Comparison of ENCODE assay signal across 1 cellular context in genomic region chr17:42554250-42555121, GRCh38.
A peak's percentile ranks its signal among the peaks of the same experiment; 100 is the strongest.
TF ChIP-seq lines count a peak whose summit lies in the region.

No MANE protein-coding gene starts in this region.

TF ChIP-seq in HEK293, 187 proteins besides CTCF, POLR2A, EP300 and RAD21 (continued from another document and continues in another):
- TF ChIP-seq PBX3 (CRISPR knock-in tag; IDR thresholded peaks at IDR 0.05) (peak; percentile 96), ZNF280D (tag by site-specific recombination; IDR thresholded peaks at IDR 0.05) (no peak), ZNF670 (tag by site-specific recombination; IDR thresholded peaks at IDR 0.05; ENCODE audit: low read depth) (no peak), SP3 (tag by site-specific recombination; IDR thresholded peaks at IDR 0.05) (peak; percentile 72), ZNF341 (tag by site-specific recombination; IDR thresholded peaks at IDR 0.05; ENCODE audit: low read depth) (peak; percentile 81), TRIM28 (IDR thresholded peaks at IDR 0.05; ENCODE audit: borderline replicate concordance, low read length) (no peak), HOXC10 (CRISPR knock-in tag; IDR thresholded peaks at IDR 0.05) (no peak), ZSCAN4 (tag by site-specific recombination; IDR thresholded peaks at IDR 0.05) (no peak), ZNF302 (tag by site-specific recombination; IDR thresholded peaks at IDR 0.05; ENCODE audit: low read depth) (no peak), PRDM4 (tag by site-specific recombination; IDR thresholded peaks at IDR 0.05) (no peak), ZSCAN18 (tag by site-specific recombination; IDR thresholded peaks at IDR 0.05) (no peak), ZNF112 (tag by site-specific recombination; IDR thresholded peaks at IDR 0.05) (no peak), REST (tag by site-specific recombination; IDR thresholded peaks at IDR 0.05) (peak; percentile 61; the same call in 1 of the 2 replicates), ZNF629 (tag by site-specific recombination; IDR thresholded peaks at IDR 0.05) (peak; percentile 98), ATF2 (tag by site-specific recombination; IDR thresholded peaks at IDR 0.05; ENCODE audit: low read depth) (peak; percentile 93), ZNF707 (tag by site-specific recombination; IDR thresholded peaks at IDR 0.05) (no peak), ZNF426 (tag by site-specific recombination; IDR thresholded peaks at IDR 0.05) (no peak), ZNF114 (tag by site-specific recombination; IDR thresholded peaks at IDR 0.05) (no peak), ZNF132 (tag by site-specific recombination; IDR thresholded peaks at IDR 0.05; ENCODE audit: borderline replicate concordance) (no peak), ZNF830 (tag by site-specific recombination; IDR thresholded peaks at IDR 0.05; ENCODE audit: low read depth) (no peak), ZNF488 (tag by site-specific recombination; IDR thresholded peaks at IDR 0.05) (no peak), INSM2 (tag by site-specific recombination; IDR thresholded peaks at IDR 0.05) (peak; percentile 55), HOXA7 (CRISPR knock-in tag; IDR thresholded peaks at IDR 0.05; ENCODE audit: borderline replicate concordance) (no peak), ZNF274 (IDR thresholded peaks at IDR 0.05; ENCODE audit: low read length) (no peak), ZNF274 (tag by site-specific recombination; IDR thresholded peaks at IDR 0.05; ENCODE audit: borderline replicate concordance) (no peak), ZNF394 (tag by site-specific recombination; IDR thresholded peaks at IDR 0.05; ENCODE audit: borderline replicate concordance) (peak; percentile 92), ZNF580 (tag by site-specific recombination; IDR thresholded peaks at IDR 0.05) (no peak), ZNF785 (tag by site-specific recombination; IDR thresholded peaks at IDR 0.05) (no peak), GLIS2 (tag by site-specific recombination; IDR thresholded peaks at IDR 0.05) (peak; percentile 90), ZNF140 (tag by site-specific recombination; IDR thresholded peaks at IDR 0.05) (no peak), ZNF626 (tag by site-specific recombination; IDR thresholded peaks at IDR 0.05) (no peak), HIC1 (tag by site-specific recombination; IDR thresholded peaks at IDR 0.05) (peak; percentile 52; the same call in 1 of the 2 replicates), RBAK (tag by site-specific recombination; IDR thresholded peaks at IDR 0.05) (no peak), ZNF221 (tag by site-specific recombination; IDR thresholded peaks at IDR 0.05; ENCODE audit: borderline replicate concordance) (no peak), ZNF548 (tag by site-specific recombination; IDR thresholded peaks at IDR 0.05) (no peak), ZBTB8A (tag by site-specific recombination; IDR thresholded peaks at IDR 0.05) (peak; percentile 62), KLF17 (tag by site-specific recombination; IDR thresholded peaks at IDR 0.05) (peak; percentile 76), GLIS1 (tag by site-specific recombination; IDR thresholded peaks at IDR 0.05) (peak; percentile 92), ZNF561 (tag by site-specific recombination; IDR thresholded peaks at IDR 0.05; ENCODE audit: borderline replicate concordance) (no peak)
